Comparison of ENCODE assay signal across 8 cellular contexts in genomic region chr3:72487078-72487765, GRCh38. TPM values are rescaled to one million over a fixed set of nuclear protein-coding genes. Genes with fewer than 3 reads are reported as not detected.
DNase-seq lines count a peak whose midpoint lies in the region; ATAC-seq and TF ChIP-seq lines count a peak whose summit lies in the region.

No MANE protein-coding gene starts in this region.

- intact Hi-C loops in activated CD4-positive, alpha-beta T cell treated with anti-CD3 and anti-CD28 coated beads, Interleukin-2, amount 10 ng/mL, durations not matched to agents 24 days and 14 days (cut with micrococcal nuclease), result loop anchor here (1.0 kb wide), 2 partner anchors 34 to 147 kb away; no protein-coding TSS in a partner anchor
- intact Hi-C loops in left ventricle myocardium inferior (cut with micrococcal nuclease), result no loop called here

- H3K4me1 ChIP-seq in left ventricle myocardium inferior, result peaks cover 54% of the 10 kb centered on the region

- H3K36me3 ChIP-seq in left ventricle myocardium inferior, result no peaks in the 10 kb centered on the region

- no peak overlapping the region for H3K27ac ChIP-seq in left ventricle myocardium inferior (replicated peaks)

- H3K27me3 Mint-ChIP-seq in activated CD4-positive, alpha-beta T cell treated with anti-CD3 and anti-CD28 coated beads, Interleukin-2, amount 10 ng/mL, durations not matched to agents 24 days and 14 days, result no peaks in the 10 kb centered on the region

- H3K27me3 ChIP-seq in left ventricle myocardium inferior (ENCODE audit: low read depth), result no peaks in the 10 kb centered on the region

- DNase-seq in activated effector memory CD4-positive, alpha-beta T cell treated with anti-CD3 and anti-CD28 coated beads, Interleukin-2, amount 50 U/mL, for 16 hours, result peak; percentile 72
- DNase-seq in activated effector memory CD4-positive, alpha-beta T cell treated with Interleukin-2 at 50 U/mL for 16 hours, result no peak
- DNase-seq in activated CD4-positive, alpha-beta T cell treated with anti-CD3 and anti-CD28 coated beads, Interleukin-2, amount 10 ng/mL, durations not matched to agents 24 days and 14 days, result no peak
- peak; percentile 46 for DNase-seq in left ventricle myocardium inferior
- DNase-seq in stimulated activated CD4-positive, alpha-beta T cell treated with anti-CD3 and anti-CD28 coated beads, Interleukin-15, amount 100 ng/mL, for 48 hours (ENCODE audit: low read depth in 2 of 2), result peak; percentile 49 to 53

- H3K4me3 Mint-ChIP-seq in activated CD4-positive, alpha-beta T cell treated with anti-CD3 and anti-CD28 coated beads, Interleukin-2, amount 10 ng/mL, durations not matched to agents 24 days and 14 days, result peak overlapping the region; percentile 69

- H3K9me3 Mint-ChIP-seq in activated CD4-positive, alpha-beta T cell treated with anti-CD3 and anti-CD28 coated beads, Interleukin-2, amount 10 ng/mL, durations not matched to agents 24 days and 14 days, result peaks cover 18% of the 10 kb centered on the region

- ATAC-seq in GM19351 (IDR thresholded peaks at IDR 0.05; ENCODE audit: unreplicated experiment), result no peak
- ATAC-seq in HG03442 (IDR thresholded peaks at IDR 0.05; ENCODE audit: unreplicated experiment), result no peak
- no peak for ATAC-seq in HG03460 (IDR thresholded peaks at IDR 0.05; ENCODE audit: unreplicated experiment)

- no peaks in the 10 kb centered on the region for H3K9me3 ChIP-seq in left ventricle myocardium inferior (replicated peaks)

- H3K4me1 Mint-ChIP-seq in activated CD4-positive, alpha-beta T cell treated with anti-CD3 and anti-CD28 coated beads, Interleukin-2, amount 10 ng/mL, durations not matched to agents 24 days and 14 days, result peaks cover 56% of the 10 kb centered on the region

- peak overlapping the region; percentile 92 for H3K27ac Mint-ChIP-seq in activated CD4-positive, alpha-beta T cell treated with anti-CD3 and anti-CD28 coated beads, Interleukin-2, amount 10 ng/mL, durations not matched to agents 24 days and 14 days

- no peak for TF ChIP-seq CTCF in left ventricle myocardium inferior (IDR thresholded peaks at IDR 0.05; ENCODE audit: borderline replicate concordance)

- no peak overlapping the region for H3K4me3 ChIP-seq in left ventricle myocardium inferior

- H3K36me3 Mint-ChIP-seq in activated CD4-positive, alpha-beta T cell treated with anti-CD3 and anti-CD28 coated beads, Interleukin-2, amount 10 ng/mL, durations not matched to agents 24 days and 14 days (ENCODE audit: low read depth), result peaks cover 16% of the 10 kb centered on the region

RNA-seq across cellular contexts. Expression of gene RYBP, which starts 40.8 kb away (rescaled TPM):
- 61.0 and 62.0 TPM in 2 replicates for total RNA-seq in activated CD4-positive, alpha-beta T cell treated with anti-CD3 and anti-CD28 coated beads, Interleukin-2, amount 10 ng/mL, durations not matched to agents 24 days and 14 days
- 7.6 TPM for total RNA-seq in left ventricle myocardium inferior

Comparison
In these comparisons a context has a peak if more than half of its experiments do, and no peak if none do; other contexts are left out.
1. DNase-seq: peak in activated effector memory CD4-positive, alpha-beta T cell treated with anti-CD3 and anti-CD28 coated beads, Interleukin-2, amount 50 U/mL, for 16 hours (single experiment), left ventricle myocardium inferior (single experiment) and stimulated activated CD4-positive, alpha-beta T cell treated with anti-CD3 and anti-CD28 coated beads, Interleukin-15, amount 100 ng/mL, for 48 hours (2 of 2); none in activated effector memory CD4-positive, alpha-beta T cell treated with Interleukin-2 at 50 U/mL for 16 hours (single experiment) and activated CD4-positive, alpha-beta T cell treated with anti-CD3 and anti-CD28 coated beads, Interleukin-2, amount 10 ng/mL, durations not matched to agents 24 days and 14 days (single experiment).